ENCODE assay signal across 18 cellular contexts in genomic region chr20:3871549-3872265, GRCh38. TPM values are rescaled to one million over a fixed set of nuclear protein-coding genes. Genes with fewer than 3 reads are reported as not detected.
DNase-seq lines count a peak whose midpoint lies in the region; ATAC-seq and TF ChIP-seq lines count a peak whose summit lies in the region.
"Had no signal": no experiment of that assay in that cellular context is flagged by ENCODE, and none has a peak within 500 bp of the region (broad histone marks: within the 10 kb centered on the region; RNA-seq: fewer than 3 reads in every experiment).

No MANE protein-coding gene starts in this region.

- TF ChIP-seq CTCF in Panc1 (IDR thresholded peaks at IDR 0.05) = no peak
- TF ChIP-seq CTCF in foreskin keratinocyte (conservative IDR thresholded peaks at IDR 0.05) = no peak
- no peak for TF ChIP-seq CTCF in CD4-positive, alpha-beta T cell (IDR thresholded peaks at IDR 0.05)
- TF ChIP-seq CTCF in thyroid gland (IDR thresholded peaks at IDR 0.05) = no peak

- H3K79me2 ChIP-seq in ACC112 (ENCODE audit: control insufficient read depth, insufficient read depth, low read length, unreplicated experiment) = no peaks in the 10 kb centered on the region

- DNase-seq in ELR (ENCODE audit: low read depth) (peak; percentile 42), Panc1 (ENCODE audit: low read depth, low spot score) (no peak), foreskin keratinocyte (peak in 1 of 2 donors; percentile 49), NCI-H510A treated with DMSO at 0.1 percent for 48 hours (lab: John Stamatoyannopoulos, UW) (no peak), thyroid gland (no peak)
- no peak for DNase-seq in CD4-positive, alpha-beta T cell
- DNase-seq: activated B cell treated with CpG ODN at 0.5 μM for 24 hours; activated CD8-positive, alpha-beta T cell treated with anti-CD3 and anti-CD28 coated beads for 36 hours; activated T-cell treated with anti-CD3 and anti-CD28 coated beads, Interleukin-2, amount 50 U/mL, for 48 hours; CD8-positive, alpha-beta T cell; GF-D8; left ventricle myocardium superior; stomach had no signal

- 0 out of 2 replicates have a peak, but pooled peaks have one; percentile 13 for ATAC-seq in Panc1
- peak; percentile 11 for ATAC-seq in foreskin keratinocyte
- ATAC-seq in GM19351 (IDR thresholded peaks at IDR 0.05; ENCODE audit: unreplicated experiment) = no peak
- ATAC-seq in CD4-positive, alpha-beta T cell (ENCODE audit: poor library complexity) = no peak
- ATAC-seq: activated CD8-positive, alpha-beta T cell treated with anti-CD3 and anti-CD28 coated beads for 36 hours; activated naive CD4-positive, alpha-beta T cell treated with anti-CD3 and anti-CD28 coated beads, Interleukin-2, amount 50 U/mL, for 72 hours; CD8-positive, alpha-beta T cell; left ventricle myocardium superior had no signal

- CTCF ChIA-PET in Panc1 (lab: Charles Lee) = no interaction called here
- CTCF ChIA-PET in CD4-positive, alpha-beta T cell (lab: Charles Lee) = no interaction called here

- H3K27me3 ChIP-seq in ACC112 (ENCODE audit: insufficient read depth, low read length) (no peaks in the 10 kb centered on the region), Panc1 (ENCODE audit: control insufficient read depth, insufficient read depth, low read length) (no peaks in the 10 kb centered on the region), foreskin keratinocyte (no peaks in the 10 kb centered on the region), thyroid gland (no peaks in the 10 kb centered on the region)
- no peaks in the 10 kb centered on the region for H3K27me3 ChIP-seq in CD4-positive, alpha-beta T cell (ENCODE audit: control insufficient read depth, insufficient read depth, low read length)
- H3K27me3 ChIP-seq: SJSA1, stomach had no signal

- no peak overlapping the region for H2AFZ ChIP-seq in ACC112 (ENCODE audit: low read length, unreplicated experiment)

- peaks cover 15% of the 10 kb centered on the region for H3K4me1 Mint-ChIP-seq in CD4-positive, alpha-beta T cell (ENCODE audit: low read depth)

- H3K4me1 ChIP-seq in ACC112 (ENCODE audit: control insufficient read depth, insufficient read depth, low read length, unreplicated experiment) (no peaks in the 10 kb centered on the region), Panc1 (ENCODE audit: control insufficient read depth, insufficient read depth, low read length) (no peaks in the 10 kb centered on the region), foreskin keratinocyte (no peaks in the 10 kb centered on the region), thyroid gland (no peaks in the 10 kb centered on the region)
- H3K4me1 ChIP-seq: SJSA1 had no signal

- intact Hi-C loops in Panc1 (cut with micrococcal nuclease; ENCODE audit: unreplicated experiment) = no loop called here
- intact Hi-C loops in CD4-positive, alpha-beta T cell (cut with DNase I, micrococcal nuclease) = no loop called here
- intact Hi-C loops in thyroid gland (cut with DNase I) = no loop called here

- H3K27ac ChIP-seq in ACC112 (ENCODE audit: low read depth, low read length) (peak overlapping the region; percentile 2; the same call in 1 of the 2 replicates), Panc1 (ENCODE audit: low read length) (no peak overlapping the region), foreskin keratinocyte (no peak overlapping the region), thyroid gland (no peak overlapping the region)
- H3K27ac ChIP-seq in CD4-positive, alpha-beta T cell (ENCODE audit: low read depth, low read length) = no peak overlapping the region
- H3K27ac ChIP-seq: SJSA1, stomach had no signal

- POLR2A ChIA-PET in Panc1 (lab: Charles Lee) = no interaction called here
- POLR2A ChIA-PET in CD4-positive, alpha-beta T cell (lab: Charles Lee) = no interaction called here

- no peak for TF ChIP-seq POLR2A in thyroid gland (IDR thresholded peaks at IDR 0.05)

- no peak overlapping the region for H3K27ac Mint-ChIP-seq in CD4-positive, alpha-beta T cell
- H3K27ac Mint-ChIP-seq: activated B cell treated with CpG ODN at 0.5 μM for 24 hours; activated CD8-positive, alpha-beta T cell treated with anti-CD3 and anti-CD28 coated beads for 36 hours; dendritic cell treated with granulocyte-macrophage colony-stimulating factor and Interleukin-4, amounts not matched to agents 40 ng/mL and 50 ng/mL, for 4 days had no signal

- in situ Hi-C loops in Panc1 (cut with HindIII; ENCODE audit: low pct_unique_long_range_greater_than_20kb, low sequenced_read_pairs) = no loop called here

- H3K36me3 Mint-ChIP-seq in CD4-positive, alpha-beta T cell (ENCODE audit: low read depth) = peaks cover 47% of the 10 kb centered on the region

- 88 to 89% methylated on average over 4 of the region's 4 CpGs for WGBS in thyroid gland, 2 donors

- H3K4me3 ChIP-seq in ACC112 (ENCODE audit: low read depth, low read length) = no peak overlapping the region
- H3K4me3 ChIP-seq in Panc1 (ENCODE audit: low read depth in 2 of 2, low read length in 2 of 2) = no peak overlapping the region
- H3K4me3 ChIP-seq in thyroid gland (replicated peaks in 1 of 3) = no peak overlapping the region
- H3K4me3 ChIP-seq: SJSA1, stomach had no signal

- no peak overlapping the region for H3K4me3 Mint-ChIP-seq in CD4-positive, alpha-beta T cell
- H3K4me3 Mint-ChIP-seq: activated B cell treated with CpG ODN at 0.5 μM for 24 hours; activated CD8-positive, alpha-beta T cell treated with anti-CD3 and anti-CD28 coated beads for 36 hours; CD8-positive, alpha-beta T cell; dendritic cell treated with granulocyte-macrophage colony-stimulating factor and Interleukin-4, amounts not matched to agents 40 ng/mL and 50 ng/mL, for 4 days had no signal

- H3K9me3 ChIP-seq in Panc1 (ENCODE audit: control insufficient read depth, insufficient read depth, low read depth, low read length) (no peaks in the 10 kb centered on the region), thyroid gland (no peaks in the 10 kb centered on the region)
- H3K9me3 ChIP-seq in CD4-positive, alpha-beta T cell (ENCODE audit: control insufficient read depth, low read length) = no peaks in the 10 kb centered on the region
- H3K9me3 ChIP-seq: SJSA1, stomach had no signal

- BruUV-seq in Panc1 (replicated peaks; lab: Mats Ljungman, UMichigan) = no TSS peak

- H3K9me3 Mint-ChIP-seq in CD4-positive, alpha-beta T cell = no peaks in the 10 kb centered on the region
- H3K9me3 Mint-ChIP-seq: activated B cell treated with CpG ODN at 0.5 μM for 24 hours; activated CD8-positive, alpha-beta T cell treated with anti-CD3 and anti-CD28 coated beads for 36 hours; activated naive CD4-positive, alpha-beta T cell treated with anti-CD3 and anti-CD28 coated beads, Interleukin-2, amount 50 U/mL, for 72 hours; CD8-positive, alpha-beta T cell; dendritic cell treated with granulocyte-macrophage colony-stimulating factor and Interleukin-4, amounts not matched to agents 40 ng/mL and 50 ng/mL, for 4 days had no signal

- no peaks in the 10 kb centered on the region for H3K27me3 Mint-ChIP-seq in CD4-positive, alpha-beta T cell
- H3K27me3 Mint-ChIP-seq: activated B cell treated with CpG ODN at 0.5 μM for 24 hours; activated CD8-positive, alpha-beta T cell treated with anti-CD3 and anti-CD28 coated beads for 36 hours; dendritic cell treated with granulocyte-macrophage colony-stimulating factor and Interleukin-4, amounts not matched to agents 40 ng/mL and 50 ng/mL, for 4 days had no signal

- H3K36me3 ChIP-seq in ACC112 (ENCODE audit: insufficient read depth, low read length) (peaks cover 11% of the 10 kb centered on the region; the same call in 1 of the 2 replicates), Panc1 (ENCODE audit: control insufficient read depth, insufficient read depth, low read length) (no peaks in the 10 kb centered on the region), thyroid gland (peaks cover 5 to 9% of the 10 kb centered on the region in 2 donors)

RNA-seq across cellular contexts. Expression of gene PANK2, which starts 17.5 kb away (rescaled TPM):
- total RNA-seq in Panc1 (2021; ENCODE audit: unreplicated experiment) = 40.9 TPM
- polyA plus RNA-seq in Panc1 (2012; ENCODE audit: insufficient read length) = 25.0 TPM
- total RNA-seq in foreskin keratinocyte = 33.4 and 35.4 TPM in 2 replicates
- 26.3 and 27.8 TPM in 2 replicates for polyA plus RNA-seq in foreskin keratinocyte
- total RNA-seq in CD4-positive, alpha-beta T cell = 10 to 100 TPM; 49.0 to 51.1 TPM
- 10 to 100 TPM; 52.3 to 63.4 (median 61.4) TPM for total RNA-seq in thyroid gland

RNA-seq across cellular contexts. Expression of gene MAVS, which starts 25.1 kb away (rescaled TPM):
- total RNA-seq in Panc1 (2021; ENCODE audit: unreplicated experiment) (32.3 TPM), foreskin keratinocyte (20.4 and 22.0 TPM in 2 replicates), thyroid gland (10 to 100 TPM; 30.4 to 52.3 (median 39.0) TPM)
- polyA plus RNA-seq in Panc1 (2012; ENCODE audit: insufficient read length) = 17.9 TPM
- 8.0 and 8.4 TPM in 2 replicates for polyA plus RNA-seq in foreskin keratinocyte
- total RNA-seq in CD4-positive, alpha-beta T cell = 10 to 100 TPM; 13.6 to 14.7 TPM

RNA-seq across cellular contexts. Expression of gene AP5S1, which starts 51.4 kb away (rescaled TPM):
- 23.1 TPM for total RNA-seq in Panc1 (2021; ENCODE audit: unreplicated experiment)
- polyA plus RNA-seq in Panc1 (2012; ENCODE audit: insufficient read length) = 28.9 TPM
- 11.9 and 12.5 TPM in 2 replicates for total RNA-seq in foreskin keratinocyte
- 10.2 and 10.8 TPM in 2 replicates for polyA plus RNA-seq in foreskin keratinocyte
- 1 to 10 TPM; 6.0 TPM for total RNA-seq in CD4-positive, alpha-beta T cell
- 10 to 100 TPM; 16.0 to 46.3 (median 35.0) TPM for total RNA-seq in thyroid gland

Comparison
In these comparisons a context has a peak if more than half of its experiments do, and no peak if none do; other contexts are left out.
1. ATAC-seq: peak in Panc1 (single experiment) and foreskin keratinocyte (single experiment); none in GM19351 (single experiment) and CD4-positive, alpha-beta T cell (single experiment).